11 cellular contexts compared by ENCODE assay signal in genomic region chr3:188169826-188170455, GRCh38. TPM values are rescaled to one million over a fixed set of nuclear protein-coding genes. Genes with fewer than 3 reads are reported as not detected.
DNase-seq lines count a peak whose midpoint lies in the region; ATAC-seq and TF ChIP-seq lines count a peak whose summit lies in the region.
"Had no signal": no experiment of that assay in that cellular context is flagged by ENCODE, and none has a peak within 500 bp of the region (broad histone marks: within the 10 kb centered on the region; RNA-seq: fewer than 3 reads in every experiment).

No MANE protein-coding gene starts in this region.

- no peaks in the 10 kb centered on the region for H3K27me3 ChIP-seq in CD4-positive, alpha-beta memory T cell (ENCODE audit: insufficient read depth, low read length)
- H3K27me3 ChIP-seq in muscle layer of duodenum (ENCODE audit: low read depth, low read length) (no peaks in the 10 kb centered on the region), body of pancreas (no peaks in the 10 kb centered on the region)
- H3K27me3 ChIP-seq: SJCRH30 had no signal

- no peaks in the 10 kb centered on the region for H3K36me3 ChIP-seq in CD4-positive, alpha-beta memory T cell (ENCODE audit: insufficient read depth, low read length)
- H3K36me3 ChIP-seq in muscle layer of duodenum (ENCODE audit: control insufficient read depth in 1 of 2, insufficient read depth in 2 of 2, low read length in 2 of 2): no peaks in the 10 kb centered on the region
- no peaks in the 10 kb centered on the region for H3K36me3 ChIP-seq in body of pancreas (replicated peaks in 1 of 2; ENCODE audit: insufficient read depth in 1 of 2, low read depth in 2 of 2)
- H3K36me3 ChIP-seq: SJCRH30 had no signal

- WGBS in body of pancreas, 2 donors: 95% methylated on average over 10 of the region's 10 CpGs

- POLR2A ChIA-PET in CD4-positive, alpha-beta memory T cell (lab: Charles Lee; ENCODE audit: partially characterized antibody): interaction anchor here (0.6 to 1.9 kb wide), 3 partner anchors 16 to 430 kb away, joined by 3 to 8 read pairs (median 3); partner anchors contain the start of gene LPP

- peak overlapping the region in 6 of 8 donors; percentile 3 to 78 (median 58) for H3K4me3 Mint-ChIP-seq in CD4-positive, alpha-beta memory T cell
- no peak overlapping the region for H3K4me3 Mint-ChIP-seq in CD14-positive monocyte

- H3K27me3 Mint-ChIP-seq in CD4-positive, alpha-beta memory T cell: no peaks in the 10 kb centered on the region
- no peaks in the 10 kb centered on the region for H3K27me3 Mint-ChIP-seq in CD14-positive monocyte (ENCODE audit: low read depth in 3 of 3)

- CTCF ChIA-PET in CD4-positive, alpha-beta memory T cell (lab: Charles Lee; ENCODE audit: partially characterized antibody): interaction anchor here (2.4 kb wide), 1 partner anchor 430 kb away, joined by 9 read pairs; no protein-coding TSS in a partner anchor

- H3K27ac ChIP-seq in CD4-positive, alpha-beta memory T cell (ENCODE audit: low read depth, low read length): no peak overlapping the region
- H3K27ac ChIP-seq in muscle layer of duodenum (ENCODE audit: low read length) (peak overlapping the region; percentile 53), body of pancreas (no peak overlapping the region)
- H3K27ac ChIP-seq: parathyroid adenoma, SJCRH30 had no signal

- no peak overlapping the region for H3K4me3 ChIP-seq in CD4-positive, alpha-beta memory T cell (ENCODE audit: low read length in 2 of 2)
- no peak overlapping the region for H3K4me3 ChIP-seq in muscle layer of duodenum (ENCODE audit: low read depth in 1 of 2, low read length in 2 of 2)
- H3K4me3 ChIP-seq in body of pancreas: no peak overlapping the region
- H3K4me3 ChIP-seq: SJCRH30 had no signal

- H3K9me3 Mint-ChIP-seq in CD4-positive, alpha-beta memory T cell: no peaks in the 10 kb centered on the region
- peaks cover 0 to 2% (median 0%) of the 10 kb centered on the region in 7 donors for H3K9me3 Mint-ChIP-seq in CD14-positive monocyte

- peaks cover 35 to 52% (median 42%) of the 10 kb centered on the region in 4 donors for H3K4me1 Mint-ChIP-seq in CD4-positive, alpha-beta memory T cell
- H3K4me1 Mint-ChIP-seq in CD14-positive monocyte: peaks cover 10% of the 10 kb centered on the region

- DNase-seq in AG08395 (ENCODE audit: low spot score) (peak; percentile 62), cerebellar cortex (ENCODE audit: low spot score) (peak; percentile 61), NCI-H1694 treated with DMSO at 0.1 percent for 48 hours (lab: John Stamatoyannopoulos, UW) (no peak), body of pancreas (no peak), CD14-positive monocyte (ENCODE audit: low spot score) (no peak), NCI-H82 treated with DMSO at 0.1 percent for 48 hours (lab: John Stamatoyannopoulos, UW; ENCODE audit: unreplicated experiment) (no peak)
- no peak for DNase-seq in CD4-positive, alpha-beta memory T cell
- DNase-seq: NCI-H524, SJCRH30 had no signal

- H3K27ac Mint-ChIP-seq in CD4-positive, alpha-beta memory T cell: peak overlapping the region; percentile 43 to 84 (median 52)
- peak overlapping the region in 1 of 7 donors; percentile 14 for H3K27ac Mint-ChIP-seq in CD14-positive monocyte

- H3K36me3 Mint-ChIP-seq in CD4-positive, alpha-beta memory T cell: peaks cover 0 to 10% of the 10 kb centered on the region in 2 donors
- peaks cover 14 to 22% of the 10 kb centered on the region in 2 donors for H3K36me3 Mint-ChIP-seq in CD14-positive monocyte

- intact Hi-C loops in CD4-positive, alpha-beta memory T cell (cut with micrococcal nuclease): no loop called here
- intact Hi-C loops in body of pancreas (cut with DNase I): no loop called here
- intact Hi-C loops in CD14-positive monocyte (cut with micrococcal nuclease): no loop called here

- ATAC-seq in body of pancreas: no peak

- H3K4me1 ChIP-seq in CD4-positive, alpha-beta memory T cell (ENCODE audit: insufficient read depth, low read length): peaks cover 36% of the 10 kb centered on the region
- H3K4me1 ChIP-seq in muscle layer of duodenum (ENCODE audit: control insufficient read depth in 1 of 2, insufficient read depth in 2 of 2, low read length in 2 of 2): peaks cover 7 to 21% of the 10 kb centered on the region in 2 donors
- peaks cover 37% of the 10 kb centered on the region for H3K4me1 ChIP-seq in body of pancreas
- H3K4me1 ChIP-seq: SJCRH30 had no signal

- TF ChIP-seq POLR2A in body of pancreas (IDR thresholded peaks at IDR 0.05): no peak

- no peak for TF ChIP-seq CTCF in body of pancreas (IDR thresholded peaks at IDR 0.05)
- TF ChIP-seq CTCF in CD14-positive monocyte (IDR thresholded peaks at IDR 0.05): no peak

- H3K9me3 ChIP-seq in CD4-positive, alpha-beta memory T cell (ENCODE audit: control insufficient read depth in 1 of 2, low read length in 2 of 2): no peaks in the 10 kb centered on the region
- no peaks in the 10 kb centered on the region for H3K9me3 ChIP-seq in muscle layer of duodenum (ENCODE audit: control insufficient read depth in 1 of 2, low read length in 2 of 2)
- no peaks in the 10 kb centered on the region for H3K9me3 ChIP-seq in body of pancreas
- H3K9me3 ChIP-seq: SJCRH30 had no signal

RNA-seq across cellular contexts. Expression of gene LPP, which starts 16.0 kb away (rescaled TPM):
- 10 to 100 TPM; 24.3 to 25.0 TPM for total RNA-seq in CD4-positive, alpha-beta memory T cell
- 10 to 100 TPM; 10.4 to 27.2 TPM for polyA plus RNA-seq in CD4-positive, alpha-beta memory T cell
- total RNA-seq in body of pancreas: 10 to 100 TPM; 60.6 to 65.1 TPM
- polyA plus RNA-seq in CD14-positive monocyte: 10 to 100 TPM; 15.3 to 23.2 TPM

Comparison
In these comparisons a context has a peak if more than half of its experiments do, and no peak if none do; other contexts are left out.
1. DNase-seq: peak in AG08395 (single experiment) and cerebellar cortex (single experiment); none in CD4-positive, alpha-beta memory T cell (0 of 5), NCI-H1694 treated with DMSO at 0.1 percent for 48 hours (single experiment), body of pancreas (0 of 4), CD14-positive monocyte (single experiment) and NCI-H82 treated with DMSO at 0.1 percent for 48 hours (single experiment).
2. H3K4me3 Mint-ChIP-seq: peak in CD4-positive, alpha-beta memory T cell (6 of 8); none in CD14-positive monocyte (0 of 2).